Comparison of ENCODE assay signal across 12 cellular contexts in the genomic region with DNA sequence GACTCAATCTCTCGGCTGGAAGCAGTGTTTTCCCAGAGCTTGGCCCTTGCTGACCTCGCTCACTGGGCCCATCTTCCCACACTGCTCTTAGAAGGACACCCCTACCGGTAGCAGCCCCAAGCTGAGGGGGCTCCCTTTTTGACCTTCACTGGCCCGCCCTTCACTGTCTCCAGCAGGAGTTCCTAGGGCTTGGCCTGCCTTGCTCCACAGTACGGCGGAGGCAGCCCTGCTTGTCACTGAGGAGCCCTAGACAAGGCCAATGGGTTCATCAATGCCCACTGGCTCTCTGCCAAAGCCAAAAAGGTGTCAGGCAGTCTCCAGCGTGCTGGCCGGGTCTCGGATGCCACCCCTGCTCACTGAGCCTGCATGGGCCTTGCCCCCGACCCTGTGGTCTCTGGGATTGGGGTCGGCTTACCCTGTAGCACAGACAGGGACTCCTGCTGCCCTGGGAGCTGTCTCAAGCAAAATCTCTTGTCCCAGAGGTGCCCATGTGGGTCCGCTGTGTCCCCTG. TPM values are rescaled to one million over a fixed set of nuclear protein-coding genes. Genes with fewer than 3 reads are reported as not detected.
DNase-seq lines count a peak whose midpoint lies in the region; ATAC-seq and TF ChIP-seq lines count a peak whose summit lies in the region.
"Had no signal": no experiment of that assay in that cellular context is flagged by ENCODE, and none has a peak within 500 bp of the region (broad histone marks: within the 10 kb centered on the region; RNA-seq: fewer than 3 reads in every experiment).

No MANE protein-coding gene starts in this region.

- no peaks in the 10 kb centered on the region for H3K27me3 ChIP-seq in BLaER1 treated with 17β-estradiol and CSF1 and Interleukin-3, amounts not matched to agents 10 nM and 100 nM

- ATAC-seq in activated T-helper 17 cell treated with anti-CD3 and anti-CD28 coated beads, Interleukin-2, amount 50 U/mL, for 72 hours (replicated peaks) = no peak
- no peak for ATAC-seq in GM21576 (IDR thresholded peaks at IDR 0.05; ENCODE audit: unreplicated experiment)

- H3K9me3 ChIP-seq in BLaER1 treated with 17β-estradiol and CSF1 and Interleukin-3, amounts not matched to agents 10 nM and 100 nM (replicated peaks in 1 of 11) = no peaks in the 10 kb centered on the region

- peak overlapping the region in 3 of 10 experiments; percentile 11 to 95 (median 89); a peak in 2 of 20 replicates for H3K4me3 ChIP-seq in BLaER1 treated with 17β-estradiol and CSF1 and Interleukin-3, amounts not matched to agents 10 nM and 100 nM

- H4K20me1 ChIP-seq in BLaER1 treated with 17β-estradiol and CSF1 and Interleukin-3, amounts not matched to agents 10 nM and 100 nM = peaks cover 12 to 74% (median 46%) of the 10 kb centered on the region in 11 experiments; a peak in 19 of 22 replicates

- H3K4me3 Mint-ChIP-seq in Calu3 (ENCODE audit: low read depth, unreplicated experiment) = peak overlapping the region; percentile 85
- H3K4me3 Mint-ChIP-seq in activated T-helper 17 cell treated with anti-CD3 and anti-CD28 coated beads, Interleukin-2, amount 50 U/mL, for 72 hours = peak overlapping the region; percentile 99
- peak overlapping the region; percentile 95 for H3K4me3 Mint-ChIP-seq in mesothelial cell of epicardium

- H3K27ac Mint-ChIP-seq in Calu3 (ENCODE audit: unreplicated experiment) (peak overlapping the region; percentile 95), mesothelial cell of epicardium (no peak overlapping the region)
- H3K27ac Mint-ChIP-seq in activated T-helper 17 cell treated with anti-CD3 and anti-CD28 coated beads, Interleukin-2, amount 50 U/mL, for 72 hours = peak overlapping the region; percentile 100

- peak overlapping the region in 8 of 11 experiments; percentile 89 to 100 (median 97); a peak in 12 of 22 replicates for H3K4me2 ChIP-seq in BLaER1 treated with 17β-estradiol and CSF1 and Interleukin-3, amounts not matched to agents 10 nM and 100 nM

- peak overlapping the region; percentile 88 to 97 (median 93); a peak in 16 of 22 replicates for H3K9ac ChIP-seq in BLaER1 treated with 17β-estradiol and CSF1 and Interleukin-3, amounts not matched to agents 10 nM and 100 nM

- H3K9me3 Mint-ChIP-seq in Calu3 (ENCODE audit: low read depth, unreplicated experiment) = no peaks in the 10 kb centered on the region
- H3K9me3 Mint-ChIP-seq in activated T-helper 17 cell treated with anti-CD3 and anti-CD28 coated beads, Interleukin-2, amount 50 U/mL, for 72 hours = no peaks in the 10 kb centered on the region
- H3K9me3 Mint-ChIP-seq in mesothelial cell of epicardium = no peaks in the 10 kb centered on the region

- BruUV-seq in Calu3 (replicated peaks; lab: Mats Ljungman, UMichigan) = no TSS peak

- peak overlapping the region in 7 of 11 experiments; percentile 87 to 96 (median 91); a peak in 6 of 22 replicates for H3K27ac ChIP-seq in BLaER1 treated with 17β-estradiol and CSF1 and Interleukin-3, amounts not matched to agents 10 nM and 100 nM

- intact Hi-C loops in Calu3 (cut with micrococcal nuclease; ENCODE audit: unreplicated experiment) = no loop called here

- peaks cover 25% of the 10 kb centered on the region for H3K4me1 Mint-ChIP-seq in Calu3 (ENCODE audit: low read depth, unreplicated experiment)
- H3K4me1 Mint-ChIP-seq in activated T-helper 17 cell treated with anti-CD3 and anti-CD28 coated beads, Interleukin-2, amount 50 U/mL, for 72 hours = peaks cover 4% of the 10 kb centered on the region
- H3K4me1 Mint-ChIP-seq in mesothelial cell of epicardium = peaks cover 6% of the 10 kb centered on the region

- H3K27me3 Mint-ChIP-seq in Calu3 (ENCODE audit: unreplicated experiment) = no peaks in the 10 kb centered on the region
- no peaks in the 10 kb centered on the region for H3K27me3 Mint-ChIP-seq in activated T-helper 17 cell treated with anti-CD3 and anti-CD28 coated beads, Interleukin-2, amount 50 U/mL, for 72 hours
- no peaks in the 10 kb centered on the region for H3K27me3 Mint-ChIP-seq in mesothelial cell of epicardium (ENCODE audit: low read depth)

- TF ChIP-seq CTCF in Calu3 (IDR thresholded peaks at IDR 0.05; ENCODE audit: unreplicated experiment) = no peak
- TF ChIP-seq CTCF in mesothelial cell of epicardium (IDR thresholded peaks at IDR 0.05; ENCODE audit: unreplicated experiment) = no peak

- CTCF ChIA-PET in Calu3 (lab: Charles Lee) = interaction anchor here (0.6 to 2.7 kb wide), 4 partner anchors 9 to 131 kb away, joined by 3 to 18 read pairs (median 3); partner anchors contain the start of gene EIF6

- H3K36me3 Mint-ChIP-seq in Calu3 (ENCODE audit: insufficient read depth, unreplicated experiment) (peaks cover 82% of the 10 kb centered on the region), mesothelial cell of epicardium (peaks cover 13% of the 10 kb centered on the region)
- H3K36me3 Mint-ChIP-seq in activated T-helper 17 cell treated with anti-CD3 and anti-CD28 coated beads, Interleukin-2, amount 50 U/mL, for 72 hours (ENCODE audit: low read depth) = peaks cover 68% of the 10 kb centered on the region

- no peak for DNase-seq in Calu3
- no peak for DNase-seq in mesothelial cell of epicardium (ENCODE audit: low spot score in 2 of 2, unreplicated experiment in 2 of 2)
- DNase-seq in NCI-H2107 treated with DMSO at 0.1 percent for 48 hours (lab: John Stamatoyannopoulos, UW; ENCODE audit: unreplicated experiment) = no peak
- no peak for DNase-seq in superior temporal gyrus (ENCODE audit: extremely low spot score)
- DNase-seq: activated CD8-positive, alpha-beta memory T cell treated with anti-CD3 and anti-CD28 coated beads, Interleukin-2, amount 50 U/mL, for 48 hours; NCI-H1417 treated with DMSO at 0.1 percent for 48 hours; NCI-H510A; T1000 had no signal

- peaks cover 44 to 81% (median 68%) of the 10 kb centered on the region in 11 experiments for H3K36me3 ChIP-seq in BLaER1 treated with 17β-estradiol and CSF1 and Interleukin-3, amounts not matched to agents 10 nM and 100 nM

- peaks cover 12 to 36% (median 21%) of the 10 kb centered on the region in 10 experiments for H3K4me1 ChIP-seq in BLaER1 treated with 17β-estradiol and CSF1 and Interleukin-3, amounts not matched to agents 10 nM and 100 nM

RNA-seq across cellular contexts. Expression of gene MMP24OS, which starts 2.1 kb away (rescaled TPM):
- 86.8 and 95.4 TPM in 2 replicates for total RNA-seq in Calu3 (2022)
- total RNA-seq in activated T-helper 17 cell treated with anti-CD3 and anti-CD28 coated beads, Interleukin-2, amount 50 U/mL, for 72 hours = 100 to 1,000 TPM in 1 of 2 donors, 10 to 100 TPM in 1; 38.3 to 104 TPM
- total RNA-seq in mesothelial cell of epicardium = 61.4 to 71.9 TPM (median 66.1 TPM) in 3 replicates

RNA-seq across cellular contexts. Expression of gene EIF6, which starts 8.8 kb away (rescaled TPM):
- total RNA-seq in Calu3 (2022) = 271 and 317 TPM in 2 replicates
- total RNA-seq in activated T-helper 17 cell treated with anti-CD3 and anti-CD28 coated beads, Interleukin-2, amount 50 U/mL, for 72 hours = 100 to 1,000 TPM in 1 of 2 donors, 10 to 100 TPM in 1; 82.7 to 146 TPM
- total RNA-seq in mesothelial cell of epicardium = 104 to 107 TPM (median 106 TPM) in 3 replicates

RNA-seq across cellular contexts. Expression of gene FAM83C, which starts 16.4 kb away (rescaled TPM):
- total RNA-seq in Calu3 (2022) = 0.12 TPM in 1 of 2 replicates, not detected in the other
- not detected for total RNA-seq in activated T-helper 17 cell treated with anti-CD3 and anti-CD28 coated beads, Interleukin-2, amount 50 U/mL, for 72 hours
- total RNA-seq in mesothelial cell of epicardium = 0.07 TPM in 1 of 3 replicates, not detected in the others
- total RNA-seq: endothelial cell of umbilical vein had no signal

RNA-seq across cellular contexts. Expression of gene MMP24, which starts 49.3 kb away (rescaled TPM):
- total RNA-seq in Calu3 (2022) (5.8 and 8.2 TPM in 2 replicates), mesothelial cell of epicardium (0.99 to 1.3 TPM (median 1.1 TPM) in 3 replicates)
- under 1 TPM in 1 of 2 donors, not detected in 1; 0.04 TPM for total RNA-seq in activated T-helper 17 cell treated with anti-CD3 and anti-CD28 coated beads, Interleukin-2, amount 50 U/mL, for 72 hours
